2 cellular contexts compared by ENCODE assay signal in the genomic region with DNA sequence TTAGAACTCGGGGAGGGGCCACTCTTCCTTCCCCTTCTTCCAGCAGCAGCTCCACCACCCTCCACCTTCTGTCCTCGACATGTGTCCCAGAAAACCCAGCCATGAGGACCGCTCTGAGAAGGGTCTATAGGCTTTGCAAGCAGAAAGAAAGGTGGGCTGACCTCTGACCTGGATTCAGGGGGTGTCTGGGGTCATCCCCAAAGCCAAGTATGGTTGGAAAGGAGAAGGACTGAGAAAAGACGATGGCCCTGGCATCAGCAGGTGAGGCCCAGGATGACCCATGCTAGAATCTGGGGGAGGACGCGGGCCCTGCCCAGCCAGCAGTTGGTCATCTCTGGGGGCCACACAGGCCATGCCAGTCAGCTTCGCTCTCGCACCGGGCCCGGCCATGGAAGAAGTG.
TF ChIP-seq lines count a peak whose summit lies in the region.

No MANE protein-coding gene starts in this region.

TF ChIP-seq in HEK293, 187 proteins besides CTCF, POLR2A, EP300 and RAD21:
- TF ChIP-seq BCL11A (tag by site-specific recombination; IDR thresholded peaks at IDR 0.05; ENCODE audit: low read depth) (peak; percentile 63; the same call in 1 of the 2 replicates), ZNF169 (tag by site-specific recombination; IDR thresholded peaks at IDR 0.05) (no peak), ZNF585B (tag by site-specific recombination; IDR thresholded peaks at IDR 0.05) (no peak), KLF1 (tag by site-specific recombination; IDR thresholded peaks at IDR 0.05) (no peak), BCL11B (tag by site-specific recombination; IDR thresholded peaks at IDR 0.05; ENCODE audit: low read depth) (0 out of 2 replicates have a peak, but pooled peaks have one; percentile 71), KLF16 (tag by site-specific recombination; IDR thresholded peaks at IDR 0.05) (no peak)
- TF ChIP-seq, protein P1, sequence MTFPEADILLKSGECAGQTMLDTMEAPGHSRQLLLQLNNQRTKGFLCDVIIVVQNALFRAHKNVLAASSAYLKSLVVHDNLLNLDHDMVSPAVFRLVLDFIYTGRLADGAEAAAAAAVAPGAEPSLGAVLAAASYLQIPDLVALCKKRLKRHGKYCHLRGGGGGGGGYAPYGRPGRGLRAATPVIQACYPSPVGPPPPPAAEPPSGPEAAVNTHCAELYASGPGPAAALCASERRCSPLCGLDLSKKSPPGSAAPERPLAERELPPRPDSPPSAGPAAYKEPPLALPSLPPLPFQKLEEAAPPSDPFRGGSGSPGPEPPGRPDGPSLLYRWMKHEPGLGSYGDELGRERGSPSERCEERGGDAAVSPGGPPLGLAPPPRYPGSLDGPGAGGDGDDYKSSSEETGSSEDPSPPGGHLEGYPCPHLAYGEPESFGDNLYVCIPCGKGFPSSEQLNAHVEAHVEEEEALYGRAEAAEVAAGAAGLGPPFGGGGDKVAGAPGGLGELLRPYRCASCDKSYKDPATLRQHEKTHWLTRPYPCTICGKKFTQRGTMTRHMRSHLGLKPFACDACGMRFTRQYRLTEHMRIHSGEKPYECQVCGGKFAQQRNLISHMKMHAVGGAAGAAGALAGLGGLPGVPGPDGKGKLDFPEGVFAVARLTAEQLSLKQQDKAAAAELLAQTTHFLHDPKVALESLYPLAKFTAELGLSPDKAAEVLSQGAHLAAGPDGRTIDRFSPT (tag by site-specific recombination; IDR thresholded peaks at IDR 0.05) = 0 out of 2 replicates have a peak, but pooled peaks have one; percentile 20

TF ChIP-seq in endothelial cell of umbilical vein, 7 proteins besides CTCF, POLR2A, EP300 and RAD21:
- TF ChIP-seq GATA2 (IDR thresholded peaks at IDR 0.05; ENCODE audit: insufficient read depth, insufficient read length, low read depth, low read length) (no peak), FOS (IDR thresholded peaks at IDR 0.05; ENCODE audit: borderline replicate concordance, insufficient read depth, low read length) (no peak), POLR2AphosphoS5 (IDR thresholded peaks at IDR 0.05; ENCODE audit: insufficient read depth, low read depth, low read length) (no peak), EZH2 (IDR thresholded peaks at IDR 0.05; ENCODE audit: borderline replicate concordance, low read depth, low read length, severe bottlenecking) (no peak), MYC (IDR thresholded peaks at IDR 0.05; ENCODE audit: low read depth, low read length) (no peak), JUN (IDR thresholded peaks at IDR 0.05; ENCODE audit: borderline replicate concordance, insufficient read depth, insufficient read length, low read depth) (no peak)
- TF ChIP-seq, protein P2, sequence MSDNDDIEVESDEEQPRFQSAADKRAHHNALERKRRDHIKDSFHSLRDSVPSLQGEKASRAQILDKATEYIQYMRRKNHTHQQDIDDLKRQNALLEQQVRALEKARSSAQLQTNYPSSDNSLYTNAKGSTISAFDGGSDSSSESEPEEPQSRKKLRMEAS (IDR thresholded peaks at IDR 0.05; ENCODE audit: insufficient read depth, insufficient read length) = no peak
